ENCODE assay signal across 2 cellular contexts in the genomic region with DNA sequence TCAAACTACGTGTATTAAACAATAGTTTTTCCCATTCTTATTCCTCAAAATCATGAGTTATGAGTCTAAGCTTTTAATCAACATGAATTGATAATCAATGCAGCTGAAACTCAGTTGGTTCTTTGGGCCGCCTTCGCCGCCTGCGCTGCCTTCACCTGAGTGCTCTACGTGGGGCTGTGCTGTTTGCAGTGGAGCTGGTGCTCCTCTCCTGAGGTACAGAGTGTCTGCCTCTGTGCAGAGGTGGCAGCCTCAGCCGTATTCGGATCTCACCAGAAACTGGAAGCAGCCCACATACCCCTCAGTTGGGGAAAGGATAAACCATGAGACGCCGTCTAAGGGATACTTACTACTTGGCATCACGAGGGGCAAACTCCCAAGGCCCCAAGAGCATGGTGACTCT.
TF ChIP-seq lines count a peak whose summit lies in the region.

No MANE protein-coding gene starts in this region.

TF ChIP-seq in K562, 482 proteins besides CTCF, POLR2A, EP300 and RAD21 (continued from another document):
- TF ChIP-seq, protein P1, sequence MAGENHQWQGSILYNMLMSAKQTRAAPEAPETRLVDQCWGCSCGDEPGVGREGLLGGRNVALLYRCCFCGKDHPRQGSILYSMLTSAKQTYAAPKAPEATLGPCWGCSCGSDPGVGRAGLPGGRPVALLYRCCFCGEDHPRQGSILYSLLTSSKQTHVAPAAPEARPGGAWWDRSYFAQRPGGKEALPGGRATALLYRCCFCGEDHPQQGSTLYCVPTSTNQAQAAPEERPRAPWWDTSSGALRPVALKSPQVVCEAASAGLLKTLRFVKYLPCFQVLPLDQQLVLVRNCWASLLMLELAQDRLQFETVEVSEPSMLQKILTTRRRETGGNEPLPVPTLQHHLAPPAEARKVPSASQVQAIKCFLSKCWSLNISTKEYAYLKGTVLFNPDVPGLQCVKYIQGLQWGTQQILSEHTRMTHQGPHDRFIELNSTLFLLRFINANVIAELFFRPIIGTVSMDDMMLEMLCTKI (IDR thresholded peaks at IDR 0.05; ENCODE audit: partially characterized antibody), result no peak
- TF ChIP-seq, protein P2, sequence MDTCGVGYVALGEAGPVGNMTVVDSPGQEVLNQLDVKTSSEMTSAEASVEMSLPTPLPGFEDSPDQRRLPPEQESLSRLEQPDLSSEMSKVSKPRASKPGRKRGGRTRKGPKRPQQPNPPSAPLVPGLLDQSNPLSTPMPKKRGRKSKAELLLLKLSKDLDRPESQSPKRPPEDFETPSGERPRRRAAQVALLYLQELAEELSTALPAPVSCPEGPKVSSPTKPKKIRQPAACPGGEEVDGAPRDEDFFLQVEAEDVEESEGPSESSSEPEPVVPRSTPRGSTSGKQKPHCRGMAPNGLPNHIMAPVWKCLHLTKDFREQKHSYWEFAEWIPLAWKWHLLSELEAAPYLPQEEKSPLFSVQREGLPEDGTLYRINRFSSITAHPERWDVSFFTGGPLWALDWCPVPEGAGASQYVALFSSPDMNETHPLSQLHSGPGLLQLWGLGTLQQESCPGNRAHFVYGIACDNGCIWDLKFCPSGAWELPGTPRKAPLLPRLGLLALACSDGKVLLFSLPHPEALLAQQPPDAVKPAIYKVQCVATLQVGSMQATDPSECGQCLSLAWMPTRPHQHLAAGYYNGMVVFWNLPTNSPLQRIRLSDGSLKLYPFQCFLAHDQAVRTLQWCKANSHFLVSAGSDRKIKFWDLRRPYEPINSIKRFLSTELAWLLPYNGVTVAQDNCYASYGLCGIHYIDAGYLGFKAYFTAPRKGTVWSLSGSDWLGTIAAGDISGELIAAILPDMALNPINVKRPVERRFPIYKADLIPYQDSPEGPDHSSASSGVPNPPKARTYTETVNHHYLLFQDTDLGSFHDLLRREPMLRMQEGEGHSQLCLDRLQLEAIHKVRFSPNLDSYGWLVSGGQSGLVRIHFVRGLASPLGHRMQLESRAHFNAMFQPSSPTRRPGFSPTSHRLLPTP (IDR thresholded peaks at IDR 0.05; ENCODE audit: borderline replicate concordance, extremely low read depth, insufficient read length), result no peak
TF ChIP-seq in K562: peak in this region for 0.

TF ChIP-seq in HEK293T, 16 proteins besides CTCF, POLR2A, EP300 and RAD21 (continued from another document):
- TF ChIP-seq SUZ12 (IDR thresholded peaks at IDR 0.05) (no peak), LEF1 (IDR thresholded peaks at IDR 0.05; ENCODE audit: borderline replicate concordance) (no peak), BHLHE40 (IDR thresholded peaks at IDR 0.05; ENCODE audit: borderline replicate concordance) (no peak), FOXA1 (IDR thresholded peaks at IDR 0.05) (no peak), ELF4 (IDR thresholded peaks at IDR 0.05) (no peak), ZNF384 (IDR thresholded peaks at IDR 0.05) (no peak), SP1 (IDR thresholded peaks at IDR 0.05) (no peak), FOXM1 (IDR thresholded peaks at IDR 0.05; ENCODE audit: borderline replicate concordance) (no peak), L3MBTL2 (conservative IDR thresholded peaks at IDR 0.05) (no peak), HDGF (IDR thresholded peaks at IDR 0.05; ENCODE audit: borderline replicate concordance) (no peak)
